In genomic region chr2:231523451-231524266, GRCh38 we compare ENCODE assay signal across 1 cellular context.
TF ChIP-seq lines count a peak whose summit lies in the region.

No MANE protein-coding gene starts in this region.

TF ChIP-seq in GM12878, 131 proteins besides CTCF, POLR2A, EP300 and RAD21:
- TF ChIP-seq SPI1 (IDR thresholded peaks at IDR 0.05; ENCODE audit: borderline replicate concordance, insufficient read depth, low read depth, low read length) (peak; percentile 27; the same call in 1 of the 2 replicates), TCF12 (IDR thresholded peaks at IDR 0.05; ENCODE audit: low read depth, low read length) (no peak)
